16 cellular contexts compared by ENCODE assay signal in genomic region chr11:26078217-26078821, GRCh38.
DNase-seq lines count a peak whose midpoint lies in the region; ATAC-seq and TF ChIP-seq lines count a peak whose summit lies in the region.
"Had no signal": no experiment of that assay in that cellular context is flagged by ENCODE, and none has a peak within 500 bp of the region (broad histone marks: within the 10 kb centered on the region; RNA-seq: fewer than 3 reads in every experiment).

No MANE protein-coding gene starts in this region.

- TF ChIP-seq CTCF in astrocyte of the spinal cord (IDR thresholded peaks at IDR 0.05; ENCODE audit: low read depth, low read length) = no peak

- DNase-seq in astrocyte of the spinal cord (ENCODE audit: low read depth, low spot score) (peak; percentile 5), cerebellum (ENCODE audit: low spot score) (no peak), NCI-H187 treated with DMSO at 0.1 percent for 48 hours (lab: John Stamatoyannopoulos, UW) (no peak), COLO829 (ENCODE audit: low spot score) (no peak)
- no peak for DNase-seq in effector CD4-positive, alpha-beta T cell
- DNase-seq: activated CD8-positive, alpha-beta memory T cell treated with anti-CD3 and anti-CD28 coated beads, Interleukin-2, amount 50 U/mL, for 4 hours; activated naive CD4-positive, alpha-beta T cell treated with anti-CD3 and anti-CD28 coated beads, Interleukin-2, amount 10 ng/mL, durations not matched to agents 7 days and 5 days; cerebellar nuclear complex; left lung; naive thymus-derived CD8-positive, alpha-beta T cell; NCI-H345; OCI-M1; SW 1271 had no signal

- in situ Hi-C loops in astrocyte of the spinal cord (cut with HindIII; ENCODE audit: low sequenced_read_pairs) = no loop called here

- H3K4me3 ChIP-seq in astrocyte of the spinal cord (ENCODE audit: low read depth, low read length) = no peak overlapping the region
- H3K4me3 ChIP-seq: left lung had no signal

- ATAC-seq in GM18519 (IDR thresholded peaks at IDR 0.05; ENCODE audit: low FRiP score, unreplicated experiment) (peak; percentile 46), GM21576 (IDR thresholded peaks at IDR 0.05; ENCODE audit: unreplicated experiment) (peak; percentile 92), HG03378 (IDR thresholded peaks at IDR 0.05; ENCODE audit: unreplicated experiment) (peak; percentile 51)
- ATAC-seq: left lung; naive thymus-derived CD8-positive, alpha-beta T cell had no signal
